21 cellular contexts compared by ENCODE assay signal in genomic region chr13:21011378-21011777, GRCh38. TPM values are rescaled to one million over a fixed set of nuclear protein-coding genes. Genes with fewer than 3 reads are reported as not detected.
DNase-seq lines count a peak whose midpoint lies in the region; ATAC-seq, FAIRE-seq and TF ChIP-seq lines count a peak whose summit lies in the region.
"Had no signal": no experiment of that assay in that cellular context is flagged by ENCODE, and none has a peak within 500 bp of the region (broad histone marks: within the 10 kb centered on the region; RNA-seq: fewer than 3 reads in every experiment).

No MANE protein-coding gene starts in this region.

- DNase-seq in RCC 7860 (ENCODE audit: low spot score) (peak; percentile 37), foreskin melanocyte (peak; percentile 59), stomach (no peak), NCI-H1417 (lab: John Stamatoyannopoulos, UW) (no peak)
- DNase-seq: activated CD4-positive, alpha-beta T cell treated with anti-CD3 and anti-CD28 coated beads, Interleukin-2, amount 50 U/mL, for 48 hours; activated naive CD4-positive, alpha-beta T cell treated with Interleukin-2 at 50 U/mL for 16 hours; activated T-cell treated with anti-CD3 and anti-CD28 coated beads for 4 hours; C1 segment of cervical spinal cord; lower lobe of right lung; naive thymus-derived CD4-positive, alpha-beta T cell; NCI-H187; NCI-H226; NK-92 treated with Interleukin-12 subunit alpha and Interleukin-12 subunit beta, amount 100 ng/mL, for 24 hours; tibial artery had no signal

- H3K9me3 Mint-ChIP-seq in nephron, result no peaks in the 10 kb centered on the region

- TF ChIP-seq POLR2A in stomach (IDR thresholded peaks at IDR 0.05), result no peak

- H3K27me3 Mint-ChIP-seq in nephron (ENCODE audit: low read depth), result no peaks in the 10 kb centered on the region
- H3K27me3 Mint-ChIP-seq: naive thymus-derived CD4-positive, alpha-beta T cell had no signal

- H3K27ac ChIP-seq in 22Rv1, result peak overlapping the region; percentile 60
- peak overlapping the region in 1 of 5 donors; percentile 56 for H3K27ac ChIP-seq in stomach
- H3K27ac ChIP-seq: ascending aorta, HL-60, lower lobe of right lung, tibial artery had no signal

- no peak overlapping the region for H3K4me3 Mint-ChIP-seq in nephron

- peaks cover 0 to 4% (median 0%) of the 10 kb centered on the region in 4 donors for H3K36me3 ChIP-seq in stomach
- H3K36me3 ChIP-seq: ascending aorta, lower lobe of right lung, tibial artery had no signal

- H3K27me3 ChIP-seq in stomach, result no peaks in the 10 kb centered on the region
- H3K27me3 ChIP-seq: ascending aorta, tibial artery had no signal

- H3K4me1 Mint-ChIP-seq in nephron, result peaks cover 74% of the 10 kb centered on the region

- intact Hi-C loops in stomach (cut with DNase I; ENCODE audit: low total_unique reads), result loop anchor here (10.0 kb wide), 1 partner anchor 53 kb away; the partner anchor contains the start of gene LATS2

- ATAC-seq in GM21447 (IDR thresholded peaks at IDR 0.05; ENCODE audit: unreplicated experiment), result no peak
- no peak for ATAC-seq in HG03025 (IDR thresholded peaks at IDR 0.05; ENCODE audit: low FRiP score, unreplicated experiment)
- ATAC-seq: naive thymus-derived CD4-positive, alpha-beta T cell had no signal

- FAIRE-seq in RCC 7860 (lab: Jason Lieb, UNC), result peak; percentile 74
- FAIRE-seq: endometrium had no signal

- peaks cover 38 to 79% (median 52%) of the 10 kb centered on the region in 4 donors for H3K4me1 ChIP-seq in stomach

- no peak for TF ChIP-seq CTCF in 22Rv1 (IDR thresholded peaks at IDR 0.05)
- TF ChIP-seq CTCF in nephron (IDR thresholded peaks at IDR 0.05; ENCODE audit: unreplicated experiment in 3 of 3), result no peak
- no peak for TF ChIP-seq CTCF in stomach (IDR thresholded peaks at IDR 0.05)

- H3K36me3 Mint-ChIP-seq in nephron (ENCODE audit: low read depth), result no peaks in the 10 kb centered on the region

- no peak for TF ChIP-seq EP300 in stomach (IDR thresholded peaks at IDR 0.05)

- no peak overlapping the region for H3K4me3 ChIP-seq in stomach
- H3K4me3 ChIP-seq: ascending aorta, lower lobe of right lung, tibial artery had no signal

- no peaks in the 10 kb centered on the region for H3K9me3 ChIP-seq in stomach
- H3K9me3 ChIP-seq: ascending aorta, lower lobe of right lung, tibial artery had no signal

- peak overlapping the region; percentile 72 to 94 (median 93) for H3K27ac Mint-ChIP-seq in nephron

RNA-seq across cellular contexts. Expression of gene LATS2, which starts 50.0 kb away (rescaled TPM):
- 10 to 100 TPM in 3 of 5 donors, 1 to 10 TPM in 2; 4.7 to 21.4 (median 13.5) TPM for total RNA-seq in stomach
- polyA plus RNA-seq in stomach, result 1 to 10 TPM; 3.4 to 6.7 (median 5.0) TPM
- polyA plus RNA-seq: naive thymus-derived CD4-positive, alpha-beta T cell had no signal

Comparison
In these comparisons a context has a peak if more than half of its experiments do, and no peak if none do; other contexts are left out.
1. DNase-seq: peak in RCC 7860 (single experiment) and foreskin melanocyte (single experiment); none in stomach (single experiment) and NCI-H1417 (0 of 3).